Comparison of ENCODE assay signal across 8 cellular contexts in the genomic region with DNA sequence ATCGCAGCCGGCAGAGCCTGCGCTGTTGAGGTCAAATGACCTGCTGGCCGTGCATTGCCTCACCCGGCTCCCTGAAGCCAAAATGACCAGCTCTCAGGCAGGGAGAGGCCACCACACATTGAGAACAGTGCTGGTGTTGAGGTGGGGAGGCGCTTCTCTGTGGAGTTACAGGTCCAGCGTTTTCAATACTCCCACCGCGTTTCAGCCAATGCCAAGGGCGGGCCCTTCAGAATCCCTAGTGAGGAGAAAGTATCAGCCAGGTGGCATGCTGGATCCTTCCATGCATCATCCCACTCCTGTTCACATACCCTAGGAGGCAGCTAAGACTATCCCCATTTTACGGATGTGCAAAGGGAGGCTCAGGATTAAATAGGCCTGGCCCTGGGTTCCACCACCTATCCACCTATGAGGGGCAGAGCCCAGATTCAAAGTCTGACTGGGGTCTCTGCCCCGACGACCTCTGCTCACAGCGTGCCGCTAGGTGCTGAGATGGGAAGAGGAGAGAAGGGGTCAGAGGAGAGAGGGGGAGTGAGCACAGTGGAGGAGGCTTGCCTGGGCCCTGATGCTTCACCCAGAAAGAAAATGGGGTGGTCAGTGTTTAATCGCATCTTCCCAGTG.
DNase-seq lines count a peak whose midpoint lies in the region; ATAC-seq lines count a peak whose summit lies in the region.

No MANE protein-coding gene starts in this region.

- H2AFZ ChIP-seq in ACC112 (ENCODE audit: low read length, unreplicated experiment) = no peak overlapping the region
- no peak overlapping the region for H2AFZ ChIP-seq in GM23248

- peak overlapping the region; percentile 95 for H3K27ac Mint-ChIP-seq in activated naive CD8-positive, alpha-beta T cell treated with anti-CD3 and anti-CD28 coated beads for 36 hours

- no peaks in the 10 kb centered on the region for H4K20me1 ChIP-seq in GM23248 (ENCODE audit: insufficient read depth)

- H3K4me3 ChIP-seq in ACC112 (ENCODE audit: low read depth, low read length) (no peak overlapping the region), GM23248 (no peak overlapping the region), mucosa of rectum (ENCODE audit: low read length in 2 of 2) (no peak overlapping the region)

- no peak overlapping the region for H3K4me2 ChIP-seq in GM23248 (ENCODE audit: unreplicated experiment)

- H3F3A ChIP-seq in GM23248 (ENCODE audit: insufficient read depth) = peaks cover 18% of the 10 kb centered on the region

- H3K9me3 ChIP-seq in GM23248 (ENCODE audit: low read depth) (no peaks in the 10 kb centered on the region), mucosa of rectum (ENCODE audit: control insufficient read depth in 2 of 2, low read length in 2 of 2) (no peaks in the 10 kb centered on the region)

- peaks cover 62% of the 10 kb centered on the region for H3K4me1 Mint-ChIP-seq in activated naive CD8-positive, alpha-beta T cell treated with anti-CD3 and anti-CD28 coated beads for 36 hours

- 84 to 89% methylated on average over 16 of the region's 16 CpGs for WGBS in GM23248 (ENCODE audit: low coverage in 1 of 2, low lambda C conversion rate in 2 of 2, missing lambda C conversion rate in 2 of 2), 2 experiments

- H3K79me2 ChIP-seq in ACC112 (ENCODE audit: control insufficient read depth, insufficient read depth, low read length, unreplicated experiment) (no peaks in the 10 kb centered on the region), GM23248 (ENCODE audit: insufficient read depth) (no peaks in the 10 kb centered on the region)

- H3K36me3 ChIP-seq in ACC112 (ENCODE audit: insufficient read depth, low read length) = no peaks in the 10 kb centered on the region
- H3K36me3 ChIP-seq in GM23248 (ENCODE audit: low read depth) = no peaks in the 10 kb centered on the region
- no peaks in the 10 kb centered on the region for H3K36me3 ChIP-seq in mucosa of rectum (ENCODE audit: control insufficient read depth in 2 of 2, insufficient read depth in 2 of 2, low read length in 2 of 2)

- ATAC-seq in GM21423 (IDR thresholded peaks at IDR 0.05; ENCODE audit: unreplicated experiment) = no peak
- no peak for ATAC-seq in HG03097 (IDR thresholded peaks at IDR 0.05; ENCODE audit: low FRiP score, unreplicated experiment)

- no peaks in the 10 kb centered on the region for H3K9me2 ChIP-seq in GM23248 (ENCODE audit: insufficient read depth)

- H3K27me3 ChIP-seq in ACC112 (ENCODE audit: insufficient read depth, low read length) (peaks cover 8% of the 10 kb centered on the region; the same call in 1 of the 2 replicates), GM23248 (replicated peaks; ENCODE audit: insufficient read depth) (no peaks in the 10 kb centered on the region), mucosa of rectum (ENCODE audit: control insufficient read depth in 2 of 2, insufficient read depth in 2 of 2, low read length in 2 of 2) (no peaks in the 10 kb centered on the region)

- in situ Hi-C loops in GM23248 (cut with MboI) = no loop called here

- H3K4me1 ChIP-seq in ACC112 (ENCODE audit: control insufficient read depth, insufficient read depth, low read length, unreplicated experiment) = peaks cover 14% of the 10 kb centered on the region
- H3K4me1 ChIP-seq in GM23248 (ENCODE audit: insufficient read depth) = peaks cover 24% of the 10 kb centered on the region
- peaks cover 24 to 35% of the 10 kb centered on the region in 2 donors for H3K4me1 ChIP-seq in mucosa of rectum (ENCODE audit: control insufficient read depth in 2 of 2, insufficient read depth in 2 of 2, low read length in 2 of 2)

- no peaks in the 10 kb centered on the region for H3K9me3 Mint-ChIP-seq in activated naive CD8-positive, alpha-beta T cell treated with anti-CD3 and anti-CD28 coated beads for 36 hours

- H3K27ac ChIP-seq in ACC112 (ENCODE audit: low read depth, low read length) (peak overlapping the region; percentile 47; the same call in 1 of the 2 replicates), GM23248 (peak overlapping the region; percentile 60), mucosa of rectum (ENCODE audit: low read depth in 2 of 2, low read length in 2 of 2) (peak overlapping the region; percentile 69 to 82)

- DNase-seq in GM23248 = no peak
- no peak for DNase-seq in activated naive CD8-positive, alpha-beta T cell treated with anti-CD3 and anti-CD28 coated beads for 36 hours
- no peak for DNase-seq in nucleus accumbens (lab: John Stamatoyannopoulos, UW)
- no peak for DNase-seq in DMS53 (lab: John Stamatoyannopoulos, UW)

- peaks cover 8% of the 10 kb centered on the region for H3K27me3 Mint-ChIP-seq in activated naive CD8-positive, alpha-beta T cell treated with anti-CD3 and anti-CD28 coated beads for 36 hours

- no peak overlapping the region for H3K4me3 Mint-ChIP-seq in activated naive CD8-positive, alpha-beta T cell treated with anti-CD3 and anti-CD28 coated beads for 36 hours

- no peaks in the 10 kb centered on the region for H3K36me3 Mint-ChIP-seq in activated naive CD8-positive, alpha-beta T cell treated with anti-CD3 and anti-CD28 coated beads for 36 hours

- H3K9ac ChIP-seq in GM23248 (no peak overlapping the region), mucosa of rectum (ENCODE audit: low read depth in 1 of 2, low read length in 2 of 2) (peak overlapping the region; percentile 14 to 44)
